28 cellular contexts compared by ENCODE assay signal in the genomic region with DNA sequence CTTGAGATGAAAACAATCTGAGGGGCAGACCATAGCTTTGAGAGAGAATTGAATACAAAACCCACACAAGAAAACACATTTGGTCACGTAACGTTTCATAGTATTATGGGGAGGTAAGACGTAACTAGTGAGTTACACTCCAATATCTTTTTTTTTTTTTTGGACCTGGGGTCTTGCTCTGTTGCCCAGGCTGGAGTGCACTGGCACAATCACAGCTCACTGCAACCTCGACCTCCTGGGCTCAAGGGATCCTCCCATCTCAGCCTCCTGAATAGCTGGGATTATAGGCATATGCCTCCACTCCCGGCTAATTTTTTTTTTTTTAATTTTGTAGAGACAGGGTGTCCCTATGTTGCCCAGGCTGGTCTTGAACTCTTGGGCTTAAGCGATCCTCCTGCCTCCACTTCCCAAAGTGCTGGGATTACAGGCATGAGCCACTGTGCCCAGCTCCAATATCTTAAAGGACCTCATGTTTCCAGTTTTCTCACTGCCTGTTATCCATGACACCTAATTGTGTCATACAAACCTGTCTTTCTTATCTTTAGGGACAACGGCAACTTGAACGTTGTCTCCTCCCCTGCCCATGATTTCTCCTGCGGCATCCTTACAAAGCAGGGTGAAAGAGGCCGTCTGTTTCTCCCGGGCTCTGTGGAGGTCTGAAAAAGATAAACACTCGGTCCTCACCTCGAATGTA.
"Had no signal": no experiment of that assay in that cellular context is flagged by ENCODE, and none has a peak within 500 bp of the region (broad histone marks: within the 10 kb centered on the region; RNA-seq: fewer than 3 reads in every experiment).

No MANE protein-coding gene starts in this region.

- DNase-seq: activated CD4-positive, alpha-beta memory T cell treated with anti-CD3 and anti-CD28 coated beads, Interleukin-2, amount 10 ng/mL, durations not matched to agents 7 days and 5 days; activated CD4-positive, alpha-beta T cell treated with anti-CD3 and anti-CD28 coated beads for 1 hour; activated CD4-positive, alpha-beta T cell treated with anti-CD3 and anti-CD28 coated beads for 4 hours; activated CD4-positive, alpha-beta T cell treated with anti-CD3 and anti-CD28 coated beads, Interleukin-2, amount 10 ng/mL, durations not matched to agents 7 days and 5 days; activated CD4-positive, alpha-beta T cell treated with anti-CD3 and anti-CD28 coated beads, Interleukin-2, amount 50 U/mL, for 4 hours; activated CD8-positive, alpha-beta memory T cell treated with anti-CD3 and anti-CD28 coated beads, Interleukin-2, amount 50 U/mL, for 48 hours; activated gamma-delta T cell; activated naive CD4-positive, alpha-beta T cell; activated naive CD4-positive, alpha-beta T cell treated with anti-CD3 and anti-CD28 coated beads, Interleukin-2, amount 10 ng/mL, durations not matched to agents 7 days and 5 days; activated naive CD8-positive, alpha-beta T cell treated with anti-CD3 and anti-CD28 coated beads, Interleukin-2, amount 10 ng/mL, durations not matched to agents 7 days and 5 days; activated T-cell treated with anti-CD3 and anti-CD28 coated beads for 4 hours; activated T-cell treated with anti-CD3 and anti-CD28 coated beads, Interleukin-2, amount 50 U/mL, for 24 hours; activated T-cell treated with anti-CD3 and anti-CD28 coated beads, Interleukin-2, amount 50 U/mL, for 72 hours; brain microvascular endothelial cell; dorsolateral prefrontal cortex; effector memory CD4-positive, alpha-beta T cell; endodermal cell; foreskin keratinocyte; head of caudate nucleus; T-cell had no signal

- H3K4me3 ChIP-seq: ascending aorta, coronary artery, dorsolateral prefrontal cortex, gastroesophageal sphincter had no signal

- H3K27ac ChIP-seq: ascending aorta, brain microvascular endothelial cell, coronary artery, dorsolateral prefrontal cortex, foreskin keratinocyte, gastroesophageal sphincter had no signal

- H3K27me3 ChIP-seq: ascending aorta, brain microvascular endothelial cell, dorsolateral prefrontal cortex, foreskin keratinocyte, gastroesophageal sphincter had no signal

- H3K4me3 Mint-ChIP-seq: activated CD4-positive, alpha-beta memory T cell treated with anti-CD3 and anti-CD28 coated beads, Interleukin-2, amount 10 ng/mL, durations not matched to agents 7 days and 5 days; activated CD4-positive, alpha-beta T cell treated with anti-CD3 and anti-CD28 coated beads, Interleukin-2, amount 10 ng/mL, durations not matched to agents 7 days and 5 days; activated naive CD4-positive, alpha-beta T cell treated with anti-CD3 and anti-CD28 coated beads, Interleukin-2, amount 10 ng/mL, durations not matched to agents 7 days and 5 days; activated naive CD8-positive, alpha-beta T cell treated with anti-CD3 and anti-CD28 coated beads, Interleukin-2, amount 10 ng/mL, durations not matched to agents 7 days and 5 days; activated T-cell treated with anti-CD3 and anti-CD28 coated beads, Interleukin-2, amount 50 U/mL, for 24 hours; activated T-cell treated with anti-CD3 and anti-CD28 coated beads, Interleukin-2, amount 50 U/mL, for 72 hours; central memory CD8-positive, alpha-beta T cell; dendritic cell treated with granulocyte-macrophage colony-stimulating factor and Interleukin-4, amounts not matched to agents 40 ng/mL and 50 ng/mL, for 4 days; endodermal cell; T-cell; T-helper 1 cell treated with Interleukin-12 subunit alpha and Interleukin-12 subunit beta and Interleukin-4 antibody, amounts not matched to agents 30 μg/mL and 1 μg/mL, for 36 hours had no signal

- H3K27ac Mint-ChIP-seq: activated CD4-positive, alpha-beta memory T cell treated with anti-CD3 and anti-CD28 coated beads, Interleukin-2, amount 10 ng/mL, durations not matched to agents 7 days and 5 days; activated CD4-positive, alpha-beta T cell treated with anti-CD3 and anti-CD28 coated beads, Interleukin-2, amount 10 ng/mL, durations not matched to agents 7 days and 5 days; activated naive CD4-positive, alpha-beta T cell treated with anti-CD3 and anti-CD28 coated beads, Interleukin-2, amount 10 ng/mL, durations not matched to agents 7 days and 5 days; activated naive CD4-positive, alpha-beta T cell treated with anti-CD3 and anti-CD28 coated beads, Interleukin-2, amount 50 U/mL, for 72 hours; activated naive CD8-positive, alpha-beta T cell treated with anti-CD3 and anti-CD28 coated beads, Interleukin-2, amount 10 ng/mL, durations not matched to agents 7 days and 5 days; activated T-cell treated with anti-CD3 and anti-CD28 coated beads, Interleukin-2, amount 50 U/mL, for 24 hours; activated T-cell treated with anti-CD3 and anti-CD28 coated beads, Interleukin-2, amount 50 U/mL, for 72 hours; dendritic cell treated with granulocyte-macrophage colony-stimulating factor and Interleukin-4, amounts not matched to agents 40 ng/mL and 50 ng/mL, for 4 days; endodermal cell; T-cell; T-helper 1 cell treated with Interleukin-12 subunit alpha and Interleukin-12 subunit beta and Interleukin-4 antibody, amounts not matched to agents 30 μg/mL and 1 μg/mL, for 36 hours had no signal

- ATAC-seq: activated naive CD4-positive, alpha-beta T cell treated with anti-CD3 and anti-CD28 coated beads, Interleukin-2, amount 50 U/mL, for 72 hours; activated T-cell treated with anti-CD3 and anti-CD28 coated beads, Interleukin-2, amount 50 U/mL, for 72 hours; esophagus mucosa; foreskin keratinocyte; gastroesophageal sphincter; T-cell had no signal

- H3K36me3 Mint-ChIP-seq: activated naive CD4-positive, alpha-beta T cell treated with anti-CD3 and anti-CD28 coated beads, Interleukin-2, amount 10 ng/mL, durations not matched to agents 7 days and 5 days; activated naive CD4-positive, alpha-beta T cell treated with anti-CD3 and anti-CD28 coated beads, Interleukin-2, amount 50 U/mL, for 72 hours; activated naive CD8-positive, alpha-beta T cell treated with anti-CD3 and anti-CD28 coated beads, Interleukin-2, amount 10 ng/mL, durations not matched to agents 7 days and 5 days; T-cell had no signal

- H3K4me1 Mint-ChIP-seq: activated naive CD4-positive, alpha-beta T cell treated with anti-CD3 and anti-CD28 coated beads, Interleukin-2, amount 10 ng/mL, durations not matched to agents 7 days and 5 days; activated naive CD8-positive, alpha-beta T cell treated with anti-CD3 and anti-CD28 coated beads, Interleukin-2, amount 10 ng/mL, durations not matched to agents 7 days and 5 days; central memory CD8-positive, alpha-beta T cell had no signal

- H3K9me3 Mint-ChIP-seq: activated CD4-positive, alpha-beta memory T cell treated with anti-CD3 and anti-CD28 coated beads, Interleukin-2, amount 10 ng/mL, durations not matched to agents 7 days and 5 days; activated CD4-positive, alpha-beta T cell treated with anti-CD3 and anti-CD28 coated beads, Interleukin-2, amount 10 ng/mL, durations not matched to agents 7 days and 5 days; activated naive CD4-positive, alpha-beta T cell treated with anti-CD3 and anti-CD28 coated beads, Interleukin-2, amount 10 ng/mL, durations not matched to agents 7 days and 5 days; activated naive CD4-positive, alpha-beta T cell treated with anti-CD3 and anti-CD28 coated beads, Interleukin-2, amount 50 U/mL, for 72 hours; activated naive CD8-positive, alpha-beta T cell treated with anti-CD3 and anti-CD28 coated beads, Interleukin-2, amount 10 ng/mL, durations not matched to agents 7 days and 5 days; activated T-cell treated with anti-CD3 and anti-CD28 coated beads, Interleukin-2, amount 50 U/mL, for 24 hours; activated T-cell treated with anti-CD3 and anti-CD28 coated beads, Interleukin-2, amount 50 U/mL, for 72 hours; central memory CD8-positive, alpha-beta T cell; dendritic cell treated with granulocyte-macrophage colony-stimulating factor and Interleukin-4, amounts not matched to agents 40 ng/mL and 50 ng/mL, for 4 days; endodermal cell; T-cell; T-helper 1 cell treated with Interleukin-12 subunit alpha and Interleukin-12 subunit beta and Interleukin-4 antibody, amounts not matched to agents 30 μg/mL and 1 μg/mL, for 36 hours had no signal

- H3K27me3 Mint-ChIP-seq: central memory CD8-positive, alpha-beta T cell had no signal

- H3K9me3 ChIP-seq: ascending aorta, gastroesophageal sphincter had no signal
